Comparison of ENCODE assay signal across 1 cellular context in the genomic region with DNA sequence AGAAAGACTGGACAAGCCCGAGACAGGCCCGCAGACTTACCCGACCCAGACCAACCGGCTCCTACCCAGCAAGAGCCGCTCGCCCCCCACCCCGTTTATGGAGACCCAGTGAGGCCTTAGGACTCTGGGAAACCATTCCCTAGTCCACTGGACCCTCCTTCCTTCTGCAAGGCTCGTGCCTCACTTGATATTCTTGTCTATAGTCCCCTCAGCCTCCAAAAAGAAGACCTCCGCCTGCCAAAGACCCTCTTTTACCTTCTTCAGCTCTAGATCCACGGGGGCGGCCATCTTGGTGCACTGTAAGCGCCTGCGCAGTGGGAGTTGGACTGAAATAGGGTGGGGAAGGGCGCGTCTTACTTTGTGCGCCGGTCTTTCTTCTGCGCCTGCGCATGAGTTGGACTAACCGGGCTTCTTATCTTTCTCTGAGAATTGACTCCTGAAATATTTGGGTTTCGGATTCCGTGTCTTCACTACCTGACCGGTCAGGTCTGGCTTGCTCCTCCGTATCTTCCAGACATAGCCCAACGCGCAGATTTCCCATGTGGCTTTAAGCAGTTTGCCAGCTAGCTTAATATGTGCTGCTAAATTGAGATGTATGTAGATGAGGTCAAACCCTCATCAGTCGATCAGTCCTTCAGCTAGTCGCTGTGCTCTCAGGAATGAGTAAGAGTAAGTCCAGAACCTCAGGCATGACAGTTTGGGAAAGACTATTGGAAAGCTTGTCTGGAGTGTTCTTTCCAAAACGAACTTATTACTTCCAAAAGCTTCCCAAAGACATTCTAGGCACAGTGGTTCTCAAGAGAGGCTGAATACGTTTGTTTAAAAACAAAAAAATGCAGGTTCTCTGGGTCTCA.
TF ChIP-seq lines count a peak whose summit lies in the region.

A gene with protein sequence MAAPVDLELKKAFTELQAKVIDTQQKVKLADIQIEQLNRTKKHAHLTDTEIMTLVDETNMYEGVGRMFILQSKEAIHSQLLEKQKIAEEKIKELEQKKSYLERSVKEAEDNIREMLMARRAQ (minus strand): TSS at position 316 of the 854 bp plus-strand sequence. CDS start 28 bp downstream, at position 288.

TF ChIP-seq in HCT116, 20 proteins besides CTCF, POLR2A, EP300 and RAD21 (continued from another document):
- TF ChIP-seq ZBTB33 (IDR thresholded peaks at IDR 0.05; ENCODE audit: extremely low read depth, insufficient replicate concordance, low read length), result no peak
- no peak for TF ChIP-seq EZH2phosphoT487 (IDR thresholded peaks at IDR 0.05; ENCODE audit: borderline replicate concordance)
- peak; percentile 25; the same call in 1 of the 2 replicates for TF ChIP-seq ZFX (IDR thresholded peaks at IDR 0.05)
- no peak for TF ChIP-seq CBX3 (IDR thresholded peaks at IDR 0.05; ENCODE audit: low read depth)
- TF ChIP-seq TCF7L2 (IDR thresholded peaks at IDR 0.05; ENCODE audit: borderline replicate concordance, extremely low read depth, insufficient read depth, insufficient read length), result no peak
- TF ChIP-seq EZH2 (IDR thresholded peaks at IDR 0.05), result no peak
- TF ChIP-seq ZNF274 (IDR thresholded peaks at IDR 0.05; ENCODE audit: low read depth, low read length), result no peak
- TF ChIP-seq, protein P1, sequence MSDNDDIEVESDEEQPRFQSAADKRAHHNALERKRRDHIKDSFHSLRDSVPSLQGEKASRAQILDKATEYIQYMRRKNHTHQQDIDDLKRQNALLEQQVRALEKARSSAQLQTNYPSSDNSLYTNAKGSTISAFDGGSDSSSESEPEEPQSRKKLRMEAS (IDR thresholded peaks at IDR 0.05), result no peak
- no peak for TF ChIP-seq REST (IDR thresholded peaks at IDR 0.05; ENCODE audit: low read depth)
- no peak for TF ChIP-seq FOSL1 (IDR thresholded peaks at IDR 0.05; ENCODE audit: low read depth)
- no peak for TF ChIP-seq EGR1 (IDR thresholded peaks at IDR 0.05; ENCODE audit: low read depth)
- no peak for TF ChIP-seq JUND (IDR thresholded peaks at IDR 0.05)
- peak; percentile 95 for TF ChIP-seq POLR2AphosphoS5 (IDR thresholded peaks at IDR 0.05; ENCODE audit: low read depth, low read length)
- 0 out of 2 replicates have a peak, but pooled peaks have one; percentile 36 for TF ChIP-seq SIN3A (IDR thresholded peaks at IDR 0.05; ENCODE audit: low read depth)
